1 cellular context compared by ENCODE assay signal in genomic region chr16:743794-744500, GRCh38.
TF ChIP-seq lines count a peak whose summit lies in the region.

No MANE protein-coding gene starts in this region.

TF ChIP-seq in HepG2, 621 proteins besides CTCF, POLR2A, EP300 and RAD21:
- TF ChIP-seq KDM6A (CRISPR knock-in tag; IDR thresholded peaks at IDR 0.05; ENCODE audit: low read depth) (no peak), ZNF263 (CRISPR knock-in tag; IDR thresholded peaks at IDR 0.05) (peak; percentile 93), REXO4 (CRISPR knock-in tag; IDR thresholded peaks at IDR 0.05; ENCODE audit: borderline replicate concordance) (no peak)
